Comparison of ENCODE assay signal across 8 cellular contexts in genomic region chr22:22992474-22992873, GRCh38.
"Had no signal": no experiment of that assay in that cellular context is flagged by ENCODE, and none has a peak within 500 bp of the region (broad histone marks: within the 10 kb centered on the region; RNA-seq: fewer than 3 reads in every experiment).

No MANE protein-coding gene starts in this region.

- ATAC-seq: GM12878 had no signal

- H3K4me3 ChIP-seq: GM12878 had no signal

- FAIRE-seq: G401.6, GM12878, GM12891, GM12892, GM18507, GM19239 had no signal

- DNase-seq: GDM1, GF-D8 had no signal
